8 cellular contexts compared by ENCODE assay signal in genomic region chr13:52001120-52001731, GRCh38. TPM values are rescaled to one million over a fixed set of nuclear protein-coding genes. Genes with fewer than 3 reads are reported as not detected.
DNase-seq lines count a peak whose midpoint lies in the region; ATAC-seq and TF ChIP-seq lines count a peak whose summit lies in the region.

No MANE protein-coding gene starts in this region.

- no peaks in the 10 kb centered on the region for H3K36me3 ChIP-seq in SU-DHL-6 (ENCODE audit: low read length)

- H2AFZ ChIP-seq in SU-DHL-6 (ENCODE audit: low read depth, low read length, severe bottlenecking), result no peak overlapping the region

- DNase-seq in SIG-M5 treated with dmso at 0.1 percent for 504 hours (lab: John Stamatoyannopoulos, UW; ENCODE audit: unreplicated experiment) (peak; percentile 79), SIG-M5 (lab: John Stamatoyannopoulos, UW) (no peak), fibroblast of villous mesenchyme (ENCODE audit: low read depth) (peak; percentile 59), pulmonary artery endothelial cell (ENCODE audit: low read depth, low spot score) (peak; percentile 11), ureter (ENCODE audit: low spot score) (no peak)

- H3K4me3 ChIP-seq in SU-DHL-6 (ENCODE audit: insufficient read depth, low read length, poor library complexity, severe bottlenecking), result no peak overlapping the region
- no peak overlapping the region for H3K4me3 ChIP-seq in fibroblast of villous mesenchyme (ENCODE audit: low read depth, low read length)

- H3K27me3 ChIP-seq in SU-DHL-6 (ENCODE audit: low read length), result no peaks in the 10 kb centered on the region

- H3K9me3 ChIP-seq in SU-DHL-6 (ENCODE audit: insufficient read depth, low read length), result no peaks in the 10 kb centered on the region

- peak; percentile 96 for ATAC-seq in GM21619 (IDR thresholded peaks at IDR 0.05; ENCODE audit: unreplicated experiment)

- no peaks in the 10 kb centered on the region for H3K9me2 ChIP-seq in SU-DHL-6 (replicated peaks; ENCODE audit: insufficient read depth, low read length)

- H4K20me1 ChIP-seq in SU-DHL-6 (ENCODE audit: low read depth, low read length), result no peaks in the 10 kb centered on the region

- H3K79me2 ChIP-seq in SU-DHL-6 (ENCODE audit: insufficient read depth, low read length), result no peaks in the 10 kb centered on the region

- TF ChIP-seq CTCF in LNCAP (IDR thresholded peaks at IDR 0.05) (peak; percentile 51), SU-DHL-6 (IDR thresholded peaks at IDR 0.05; ENCODE audit: insufficient read depth, low read length, poor library complexity, severe bottlenecking) (peak; percentile 44), fibroblast of villous mesenchyme (IDR thresholded peaks at IDR 0.05; ENCODE audit: insufficient read depth, low read depth, low read length) (peak; percentile 67)

- no peak overlapping the region for H3K4me2 ChIP-seq in SU-DHL-6 (ENCODE audit: low read depth, low read length, poor library complexity, severe bottlenecking)

- H3F3A ChIP-seq in SU-DHL-6 (ENCODE audit: insufficient read depth), result no peaks in the 10 kb centered on the region

- no peak overlapping the region for H3K27ac ChIP-seq in SU-DHL-6 (ENCODE audit: low read depth, low read length)

- no peak overlapping the region for H3K9ac ChIP-seq in SU-DHL-6 (ENCODE audit: low read length)

RNA-seq across cellular contexts. Expression of gene ATP7B, which starts 10.0 kb away (rescaled TPM):
- 1.6 and 5.6 TPM in 2 replicates for total RNA-seq in fibroblast of villous mesenchyme
- total RNA-seq in pulmonary artery endothelial cell, result 3.4 and 6.5 TPM in 2 replicates
- total RNA-seq in ureter, result 9.5 TPM

RNA-seq across cellular contexts. Expression of gene ALG11, which starts 11.0 kb away (rescaled TPM):
- 20.0 and 26.3 TPM in 2 replicates for total RNA-seq in fibroblast of villous mesenchyme
- total RNA-seq in pulmonary artery endothelial cell, result 12.5 and 23.4 TPM in 2 replicates
- 31.7 TPM for total RNA-seq in ureter

RNA-seq across cellular contexts. Expression of gene UTP14C, which starts 23.3 kb away (rescaled TPM):
- total RNA-seq in fibroblast of villous mesenchyme (12.6 and 22.0 TPM in 2 replicates), pulmonary artery endothelial cell (7.9 and 13.6 TPM in 2 replicates), ureter (19.7 TPM)

Comparison
In these comparisons a context has a peak if more than half of its experiments do, and no peak if none do; other contexts are left out.
1. DNase-seq: peak in SIG-M5 treated with dmso at 0.1 percent for 504 hours (single experiment), fibroblast of villous mesenchyme (single experiment) and pulmonary artery endothelial cell (single experiment); none in SIG-M5 (single experiment) and ureter (single experiment).
2. Peak in every context shown above with its lines, with median percentiles within 50 percentile points of each other: CTCF ChIP-seq.